Comparison of ENCODE assay signal across 8 cellular contexts in the genomic region with DNA sequence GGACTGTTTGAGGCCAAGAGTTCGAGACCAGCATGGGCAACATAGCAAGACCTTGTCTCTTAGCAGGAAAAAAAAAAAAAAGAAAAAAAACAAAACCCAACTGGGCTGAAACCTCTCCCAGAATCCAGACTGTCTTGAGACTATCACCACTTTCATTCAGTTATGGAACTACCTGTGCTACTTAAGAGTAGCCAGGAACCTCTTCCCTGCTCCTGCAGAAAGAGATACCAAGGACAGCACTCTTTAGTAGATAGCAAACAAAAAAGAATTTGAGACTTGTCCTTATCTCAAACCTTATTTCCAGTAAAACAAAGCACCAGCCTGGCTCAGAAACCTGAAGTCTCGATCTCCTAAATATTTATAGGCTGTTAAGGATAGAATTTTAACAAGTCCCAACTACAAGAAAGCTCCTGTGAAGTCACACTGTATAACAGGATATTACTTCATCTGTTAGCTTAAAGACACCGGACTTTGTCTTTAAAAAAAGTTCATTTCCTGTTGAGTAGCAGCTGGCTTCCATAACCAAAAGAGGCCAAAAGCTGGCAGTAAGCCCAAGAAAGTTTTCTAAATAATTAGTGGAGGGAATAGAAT. TPM values are rescaled to one million over a fixed set of nuclear protein-coding genes. Genes with fewer than 3 reads are reported as not detected.
DNase-seq lines count a peak whose midpoint lies in the region; ATAC-seq and TF ChIP-seq lines count a peak whose summit lies in the region.

No MANE protein-coding gene starts in this region.

- no peak for ATAC-seq in naive thymus-derived CD8-positive, alpha-beta T cell
- ATAC-seq in HG02610 (IDR thresholded peaks at IDR 0.05; ENCODE audit: unreplicated experiment) (no peak), sciatic nerve (no peak)

- BruUV-seq in MCF 10A (replicated peaks; lab: Mats Ljungman, UMichigan) = no TSS peak

- H3K4me3 Mint-ChIP-seq in MCF 10A (ENCODE audit: unreplicated experiment) = no peak overlapping the region
- peak overlapping the region; percentile 16 to 72 (median 56) for H3K4me3 Mint-ChIP-seq in naive thymus-derived CD8-positive, alpha-beta T cell

- no peak for TF ChIP-seq CTCF in MCF 10A (IDR thresholded peaks at IDR 0.05; ENCODE audit: unreplicated experiment)

- CTCF ChIA-PET in MCF 10A (lab: Yijun Ruan, JAX) = no interaction called here

- no peaks in the 10 kb centered on the region for H3K27me3 Mint-ChIP-seq in MCF 10A (ENCODE audit: insufficient read depth, unreplicated experiment)
- no peaks in the 10 kb centered on the region for H3K27me3 Mint-ChIP-seq in naive thymus-derived CD8-positive, alpha-beta T cell

- POLR2A ChIA-PET in MCF 10A (lab: Yijun Ruan, JAX) = interaction anchor here (0.9 to 3.5 kb wide), 7 partner anchors 13 to 49 kb away, joined by 3 to 22 read pairs (median 4); no protein-coding TSS in a partner anchor
- POLR2A ChIA-PET in naive thymus-derived CD8-positive, alpha-beta T cell (lab: Charles Lee) = interaction anchor here (0.9 to 1.8 kb wide), 3 partner anchors 12 to 180 kb away, joined by 3 to 14 read pairs (median 6); no protein-coding TSS in a partner anchor

- H3K36me3 Mint-ChIP-seq in MCF 10A (ENCODE audit: insufficient read depth, unreplicated experiment) = peaks cover 7% of the 10 kb centered on the region
- H3K36me3 Mint-ChIP-seq in naive thymus-derived CD8-positive, alpha-beta T cell = peaks cover 0 to 43% (median 6%) of the 10 kb centered on the region in 3 donors

- H3K9me3 Mint-ChIP-seq in MCF 10A (ENCODE audit: unreplicated experiment) = no peaks in the 10 kb centered on the region
- H3K9me3 Mint-ChIP-seq in naive thymus-derived CD8-positive, alpha-beta T cell = no peaks in the 10 kb centered on the region

- H3K27ac Mint-ChIP-seq in MCF 10A (ENCODE audit: low read depth, unreplicated experiment) = peak overlapping the region; percentile 33
- H3K27ac Mint-ChIP-seq in naive thymus-derived CD8-positive, alpha-beta T cell = peak overlapping the region; percentile 20 to 94 (median 84)

- H3K4me1 Mint-ChIP-seq in MCF 10A (ENCODE audit: insufficient read depth, unreplicated experiment) = peaks cover 35% of the 10 kb centered on the region
- H3K4me1 Mint-ChIP-seq in naive thymus-derived CD8-positive, alpha-beta T cell = peaks cover 27 to 91% (median 79%) of the 10 kb centered on the region in 4 donors

- DNase-seq in DMS 273 treated with DMSO at 0.1 percent for 48 hours (lab: John Stamatoyannopoulos, UW) (peak; percentile 13), LoVo (ENCODE audit: low spot score) (peak; percentile 36), MCF 10A (ENCODE audit: unreplicated experiment) (peak; percentile 30), amniotic stem cell (lab: John Stamatoyannopoulos, UW) (no peak), AG08395 (ENCODE audit: low spot score) (no peak), sciatic nerve (ENCODE audit: low spot score) (no peak)
- peak in 2 of 10 donors; percentile 18 to 35 for DNase-seq in naive thymus-derived CD8-positive, alpha-beta T cell

- intact Hi-C loops in MCF 10A (cut with micrococcal nuclease) (no loop called here), sciatic nerve (cut with DNase I) (no loop called here)

RNA-seq across cellular contexts. Expression of a gene that starts 5.1 kb away (rescaled TPM):
- total RNA-seq in MCF 10A (2022) (20.0 and 23.9 TPM in 2 replicates), sciatic nerve (31.1 TPM)
- total RNA-seq in naive thymus-derived CD8-positive, alpha-beta T cell = 10 to 100 TPM; 68.7 to 78.3 TPM
- polyA plus RNA-seq in naive thymus-derived CD8-positive, alpha-beta T cell = 10 to 100 TPM; 46.8 to 91.0 (median 66.9) TPM

Comparison
In these comparisons a context has a peak if more than half of its experiments do, and no peak if none do; other contexts are left out.
1. DNase-seq: peak in DMS 273 treated with DMSO at 0.1 percent for 48 hours (single experiment), LoVo (single experiment) and MCF 10A (single experiment); none in amniotic stem cell (single experiment), AG08395 (single experiment) and sciatic nerve (single experiment).